Comparison of ENCODE assay signal across 9 cellular contexts in genomic region chr12:25013061-25013460, GRCh38.
"Had no signal": no experiment of that assay in that cellular context is flagged by ENCODE, and none has a peak within 500 bp of the region (broad histone marks: within the 10 kb centered on the region; RNA-seq: fewer than 3 reads in every experiment).

No MANE protein-coding gene starts in this region.

- H2AFZ ChIP-seq: GM23248 had no signal

- FAIRE-seq: H1, H54, K562 had no signal

- H3K9me3 Mint-ChIP-seq: H9 had no signal

- ATAC-seq: K562 had no signal

- H3K27ac Mint-ChIP-seq: H9 had no signal

- H3K27ac ChIP-seq: GM23248, HL-60 had no signal

- H3K9ac ChIP-seq: GM23248 had no signal

- H3K4me3 ChIP-seq: GM23248, K562 had no signal

- DNase-seq: GM23248, H9, HCEC 1CT, IMR-90, KG1 had no signal

- H3K4me3 Mint-ChIP-seq: H9 had no signal
